ENCODE assay signal across 16 cellular contexts in genomic region chr5:140039561-140039960, GRCh38. TPM values are rescaled to one million over a fixed set of nuclear protein-coding genes. Genes with fewer than 3 reads are reported as not detected.
DNase-seq lines count a peak whose midpoint lies in the region; ATAC-seq and TF ChIP-seq lines count a peak whose summit lies in the region.
"Had no signal": no experiment of that assay in that cellular context is flagged by ENCODE, and none has a peak within 500 bp of the region (broad histone marks: within the 10 kb centered on the region; RNA-seq: fewer than 3 reads in every experiment).

No MANE protein-coding gene starts in this region.

- H3K4me1 ChIP-seq in mammary epithelial cell (ENCODE audit: insufficient read depth, low read length) (peaks cover 29% of the 10 kb centered on the region), osteoblast (ENCODE audit: insufficient read depth, low read length) (peaks cover 19% of the 10 kb centered on the region)

- no peaks in the 10 kb centered on the region for H3K27me3 ChIP-seq in mammary epithelial cell (ENCODE audit: insufficient read depth, low read length)
- peaks cover 8% of the 10 kb centered on the region for H3K27me3 ChIP-seq in osteoblast (ENCODE audit: insufficient read depth, low read length)
- H3K27me3 ChIP-seq: vagina had no signal

- ATAC-seq in HG02678 (IDR thresholded peaks at IDR 0.05; ENCODE audit: unreplicated experiment) (peak; percentile 32), left colon (no peak)

- H3K36me3 ChIP-seq in mammary epithelial cell (ENCODE audit: insufficient read depth, low read length) = no peaks in the 10 kb centered on the region
- H3K36me3 ChIP-seq in osteoblast (ENCODE audit: insufficient read depth, low read length) = no peaks in the 10 kb centered on the region
- H3K36me3 ChIP-seq: vagina had no signal

- H3K27ac ChIP-seq in mammary epithelial cell (ENCODE audit: insufficient read depth, low read depth, low read length) (peak overlapping the region; percentile 55), osteoblast (ENCODE audit: low read depth, low read length) (no peak overlapping the region)
- H3K27ac ChIP-seq: HL-60, vagina had no signal

- peaks cover 74% of the 10 kb centered on the region for H3K27me3 Mint-ChIP-seq in activated CD4-positive, alpha-beta memory T cell treated with anti-CD3 and anti-CD28 coated beads, Interleukin-2, amount 10 ng/mL, durations not matched to agents 7 days and 5 days

- POLR2A ChIA-PET in activated CD4-positive, alpha-beta memory T cell treated with anti-CD3 and anti-CD28 coated beads, Interleukin-2, amount 10 ng/mL, durations not matched to agents 7 days and 5 days (lab: Charles Lee) = no interaction called here

- CTCF ChIA-PET in mammary epithelial cell (lab: Charles Lee; ENCODE audit: low non-redundant PET) = no interaction called here
- CTCF ChIA-PET in activated CD4-positive, alpha-beta memory T cell treated with anti-CD3 and anti-CD28 coated beads, Interleukin-2, amount 10 ng/mL, durations not matched to agents 7 days and 5 days (lab: Charles Lee) = no interaction called here

- H3K4me3 ChIP-seq in GM08714 (ENCODE audit: low read length) (peak overlapping the region; percentile 83), mammary epithelial cell (replicated peaks in 1 of 3; ENCODE audit: insufficient read depth in 1 of 3, low read depth in 2 of 3, low read length in 3 of 3) (no peak overlapping the region), osteoblast (ENCODE audit: insufficient read depth, low read length) (no peak overlapping the region)

- H3K9me3 Mint-ChIP-seq in activated CD4-positive, alpha-beta memory T cell treated with anti-CD3 and anti-CD28 coated beads, Interleukin-2, amount 10 ng/mL, durations not matched to agents 7 days and 5 days = no peaks in the 10 kb centered on the region
- H3K9me3 Mint-ChIP-seq: memory B cell had no signal

- H3K4me3 Mint-ChIP-seq in activated CD4-positive, alpha-beta memory T cell treated with anti-CD3 and anti-CD28 coated beads, Interleukin-2, amount 10 ng/mL, durations not matched to agents 7 days and 5 days = no peak overlapping the region
- H3K4me3 Mint-ChIP-seq: memory B cell had no signal

- in situ Hi-C loops in mammary epithelial cell (cut with MboI; ENCODE audit: low sequenced_read_pairs in 2 of 2) = no loop called here

- H3K4me2 ChIP-seq in mammary epithelial cell (ENCODE audit: insufficient read depth, low read depth, low read length) (peak overlapping the region; percentile 5), osteoblast (ENCODE audit: insufficient read depth, low read length) (no peak overlapping the region)

- H3K27ac Mint-ChIP-seq in activated CD4-positive, alpha-beta memory T cell treated with anti-CD3 and anti-CD28 coated beads, Interleukin-2, amount 10 ng/mL, durations not matched to agents 7 days and 5 days = no peak overlapping the region
- H3K27ac Mint-ChIP-seq: CD4-positive, CD25-positive, alpha-beta regulatory T cell; memory B cell had no signal

- 68% methylated on average over 4 of the region's 4 CpGs for WGBS in mammary epithelial cell (ENCODE audit: low coverage, missing lambda C conversion rate)

- H2AFZ ChIP-seq in mammary epithelial cell (ENCODE audit: low read depth, low read length) = peak overlapping the region; percentile 22
- peak overlapping the region; percentile 98 for H2AFZ ChIP-seq in osteoblast (ENCODE audit: low read length)

- H3K9me3 ChIP-seq in mammary epithelial cell (replicated peaks; ENCODE audit: insufficient read depth, low read length) (no peaks in the 10 kb centered on the region), osteoblast (ENCODE audit: low read depth, low read length) (no peaks in the 10 kb centered on the region)
- H3K9me3 ChIP-seq: vagina had no signal

- no peaks in the 10 kb centered on the region for H4K20me1 ChIP-seq in mammary epithelial cell (ENCODE audit: insufficient read depth, low read length)
- no peaks in the 10 kb centered on the region for H4K20me1 ChIP-seq in osteoblast (ENCODE audit: insufficient read depth, low read length)

- no peak overlapping the region for H3K9ac ChIP-seq in mammary epithelial cell (ENCODE audit: insufficient read depth, low read length)

- no peaks in the 10 kb centered on the region for H3K36me3 Mint-ChIP-seq in activated CD4-positive, alpha-beta memory T cell treated with anti-CD3 and anti-CD28 coated beads, Interleukin-2, amount 10 ng/mL, durations not matched to agents 7 days and 5 days (ENCODE audit: low read depth)
- H3K36me3 Mint-ChIP-seq: CD4-positive, CD25-positive, alpha-beta regulatory T cell; memory B cell had no signal

- TF ChIP-seq CTCF in mammary epithelial cell (conservative IDR thresholded peaks at IDR 0.05 in 1 of 2, IDR thresholded peaks at IDR 0.05 in 1 of 2; ENCODE audit: extremely low read depth in 1 of 2, insufficient read depth in 1 of 2, low read depth in 1 of 2, low read length in 2 of 2) (no peak), osteoblast (IDR thresholded peaks at IDR 0.05; ENCODE audit: extremely low read depth, low read depth, low read length) (no peak)

- no peaks in the 10 kb centered on the region for H3K79me2 ChIP-seq in mammary epithelial cell (ENCODE audit: insufficient read depth, low read length)
- no peaks in the 10 kb centered on the region for H3K79me2 ChIP-seq in osteoblast (ENCODE audit: insufficient read depth, low read length)

- dilution Hi-C loops in mammary epithelial cell (cut with HindIII; ENCODE audit: low sequenced_read_pairs) = no loop called here

- H3K4me1 Mint-ChIP-seq in activated CD4-positive, alpha-beta memory T cell treated with anti-CD3 and anti-CD28 coated beads, Interleukin-2, amount 10 ng/mL, durations not matched to agents 7 days and 5 days = peaks cover 17% of the 10 kb centered on the region

- DNase-seq in mammary epithelial cell = peak; percentile 80
- DNase-seq in osteoblast (ENCODE audit: insufficient read length, low spot score, missing footprints) = no peak
- no peak for DNase-seq in NCI-H1092 treated with DMSO at 0.1 percent for 48 hours (lab: John Stamatoyannopoulos, UW)
- no peak for DNase-seq in SW 1271 (lab: John Stamatoyannopoulos, UW)
- DNase-seq in left colon = no peak
- no peak for DNase-seq in activated CD4-positive, alpha-beta memory T cell treated with anti-CD3 and anti-CD28 coated beads, Interleukin-2, amount 10 ng/mL, durations not matched to agents 7 days and 5 days
- DNase-seq: amniotic stem cell; CD4-positive, CD25-positive, alpha-beta regulatory T cell; effector CD4-positive, alpha-beta T cell; NCI-H1105 treated with DMSO at 0.1 percent for 48 hours; NK-92 treated with Interleukin-12 subunit alpha and Interleukin-12 subunit beta, amount 100 ng/mL, for 24 hours had no signal

- intact Hi-C loops in mammary epithelial cell (cut with micrococcal nuclease) = no loop called here
- intact Hi-C loops in left colon (cut with DNase I, micrococcal nuclease) = no loop called here

- BruUV-seq in mammary epithelial cell (replicated peaks; lab: Mats Ljungman, UMichigan) = no TSS peak

RNA-seq across cellular contexts. Expression of gene NRG2, which starts 3.5 kb away (rescaled TPM):
- total RNA-seq in mammary epithelial cell (1 to 10 TPM in 1 of 2 donors, under 1 TPM in 1; 0.17 to 3.9 TPM), osteoblast (0.72 and 0.88 TPM in 2 replicates), left colon (1 to 10 TPM in 1 of 2 donors, under 1 TPM in 1; 0.06 to 1.1 TPM)
- polyA plus RNA-seq in mammary epithelial cell = 1.9 TPM
- 0.21 TPM for polyA minus RNA-seq in mammary epithelial cell
- total RNA-seq in activated CD4-positive, alpha-beta memory T cell treated with anti-CD3 and anti-CD28 coated beads, Interleukin-2, amount 10 ng/mL, durations not matched to agents 7 days and 5 days = not detected
- total RNA-seq: CD4-positive, CD25-positive, alpha-beta regulatory T cell had no signal
- polyA plus RNA-seq: CD4-positive, CD25-positive, alpha-beta regulatory T cell had no signal
